Comparison of ENCODE assay signal across 14 cellular contexts in genomic region chr7:44286182-44286617, GRCh38. TPM values are rescaled to one million over a fixed set of nuclear protein-coding genes. Genes with fewer than 3 reads are reported as not detected.
A peak's percentile ranks its signal among the peaks of the same experiment; 100 is the strongest.
DNase-seq lines count a peak whose midpoint lies in the region; TF ChIP-seq lines count a peak whose summit lies in the region.
"Had no signal": no experiment of that assay in that cellular context is flagged by ENCODE, and none has a peak within 500 bp of the region (broad histone marks: within the 10 kb centered on the region; RNA-seq: fewer than 3 reads in every experiment).

No MANE protein-coding gene starts in this region.

- H3K4me3 Mint-ChIP-seq in activated T-helper 1 cell treated with anti-CD3 and anti-CD28 coated beads, Interleukin-12 subunit alpha, Interleukin-12 subunit beta, Interleukin-2, Interleukin-4 antibody, amounts not matched to agents 30 ng/mL and 10 ng/mL and 1 ng/mL, durations not matched to agents 14 hours and 24 hours and 36 hours: no peak overlapping the region
- H3K4me3 Mint-ChIP-seq: activated CD8-positive, alpha-beta T cell treated with anti-CD3 and anti-CD28 coated beads, Interleukin-2, amount 10 ng/mL, durations not matched to agents 7 days and 5 days; naive thymus-derived CD8-positive, alpha-beta T cell had no signal

- DNase-seq in DMS 273 treated with DMSO at 0.1 percent for 48 hours (lab: John Stamatoyannopoulos, UW) (peak; percentile 82), MM.1S (no peak), dorsolateral prefrontal cortex (peak; percentile 2 to 70 (median 28)), ovary (peak; percentile 6 to 33 (median 12)), SJCRH30 (no peak), NCI-H82 (lab: John Stamatoyannopoulos, UW) (no peak), smooth muscle cell (lab: John Stamatoyannopoulos, UW; ENCODE audit: unreplicated experiment) (no peak)
- DNase-seq in activated T-helper 1 cell treated with anti-CD3 and anti-CD28 coated beads, Interleukin-12 subunit alpha, Interleukin-12 subunit beta, Interleukin-2, Interleukin-4 antibody, amounts not matched to agents 30 ng/mL and 10 ng/mL and 1 ng/mL, durations not matched to agents 14 hours and 24 hours and 36 hours (ENCODE audit: low spot score): no peak
- DNase-seq: activated CD8-positive, alpha-beta T cell treated with anti-CD3 and anti-CD28 coated beads, Interleukin-2, amount 10 ng/mL, durations not matched to agents 7 days and 5 days; NCI-H2029; stimulated activated CD4-positive, alpha-beta T cell treated with anti-CD3 and anti-CD28 coated beads, Interleukin-2, amount 100 ng/mL, for 48 hours had no signal

- H3K9me3 ChIP-seq in MM.1S (replicated peaks; ENCODE audit: insufficient read depth, low read length): no peaks in the 10 kb centered on the region
- no peaks in the 10 kb centered on the region for H3K9me3 ChIP-seq in ovary
- no peaks in the 10 kb centered on the region for H3K9me3 ChIP-seq in SJCRH30 (replicated peaks)
- H3K9me3 ChIP-seq in smooth muscle cell (replicated peaks; ENCODE audit: low read depth): no peaks in the 10 kb centered on the region

- H3K9me3 Mint-ChIP-seq in activated T-helper 1 cell treated with anti-CD3 and anti-CD28 coated beads, Interleukin-12 subunit alpha, Interleukin-12 subunit beta, Interleukin-2, Interleukin-4 antibody, amounts not matched to agents 30 ng/mL and 10 ng/mL and 1 ng/mL, durations not matched to agents 14 hours and 24 hours and 36 hours: no peaks in the 10 kb centered on the region
- H3K9me3 Mint-ChIP-seq: naive thymus-derived CD8-positive, alpha-beta T cell had no signal

- H3K36me3 ChIP-seq in MM.1S (replicated peaks; ENCODE audit: insufficient read depth, low read length) (no peaks in the 10 kb centered on the region), ovary (no peaks in the 10 kb centered on the region), SJCRH30 (no peaks in the 10 kb centered on the region), smooth muscle cell (ENCODE audit: low read depth) (no peaks in the 10 kb centered on the region)

- no peaks in the 10 kb centered on the region for H3K9me2 ChIP-seq in MM.1S (replicated peaks; ENCODE audit: insufficient read depth, low read length)

- 74 to 84% (median 82%) methylated on average over 14 to 17 of the region's 17 CpGs for WGBS in ovary, 3 donors
- 86% methylated on average over 17 of the region's 17 CpGs for WGBS in smooth muscle cell (ENCODE audit: low lambda C conversion rate)

- H3K79me2 ChIP-seq in MM.1S (ENCODE audit: low read length) (no peaks in the 10 kb centered on the region), smooth muscle cell (ENCODE audit: low read depth) (no peaks in the 10 kb centered on the region)

- intact Hi-C loops in dorsolateral prefrontal cortex (cut with DNase I): no loop called here
- intact Hi-C loops in ovary (cut with DNase I): no loop called here
- intact Hi-C loops in activated T-helper 1 cell treated with anti-CD3 and anti-CD28 coated beads, Interleukin-12 subunit alpha, Interleukin-12 subunit beta, Interleukin-2, Interleukin-4 antibody, amounts not matched to agents 30 ng/mL and 10 ng/mL and 1 ng/mL, durations not matched to agents 14 hours and 24 hours and 36 hours (cut with micrococcal nuclease): no loop called here

- no peak overlapping the region for H3K9ac ChIP-seq in MM.1S (ENCODE audit: low read length)
- H3K9ac ChIP-seq in smooth muscle cell (ENCODE audit: low read depth): no peak overlapping the region

- H2AFZ ChIP-seq in MM.1S (ENCODE audit: low read length) (no peak overlapping the region), smooth muscle cell (ENCODE audit: low read depth) (no peak overlapping the region)

- TF ChIP-seq EP300 in ovary (IDR thresholded peaks at IDR 0.05): no peak

- H3K4me3 ChIP-seq in MM.1S (ENCODE audit: low read length) (no peak overlapping the region), dorsolateral prefrontal cortex (no peak overlapping the region), ovary (no peak overlapping the region), SJCRH30 (no peak overlapping the region), smooth muscle cell (no peak overlapping the region)
- H3K4me3 ChIP-seq: GM12878 had no signal

- no peak overlapping the region for H3K27ac ChIP-seq in MM.1S (ENCODE audit: low read length)
- peak overlapping the region in 12 of 59 donors; percentile 2 to 83 (median 16) for H3K27ac ChIP-seq in dorsolateral prefrontal cortex
- H3K27ac ChIP-seq in ovary: no peak overlapping the region
- H3K27ac ChIP-seq in SJCRH30: no peak overlapping the region
- no peak overlapping the region for H3K27ac ChIP-seq in smooth muscle cell (ENCODE audit: low read depth)
- H3K27ac ChIP-seq: epithelial cell of prostate had no signal

- TF ChIP-seq CTCF in MM.1S (IDR thresholded peaks at IDR 0.05; ENCODE audit: low read length) (0 out of 2 replicates have a peak, but pooled peaks have one; percentile 8), dorsolateral prefrontal cortex (IDR thresholded peaks at IDR 0.05 in 54 of 56, conservative IDR thresholded peaks at IDR 0.05 in 2 of 56; ENCODE audit: low read depth in 1 of 56, partially characterized antibody in 56 of 56) (no peak), ovary (IDR thresholded peaks at IDR 0.05) (no peak), smooth muscle cell (IDR thresholded peaks at IDR 0.05; ENCODE audit: borderline replicate concordance, insufficient read depth, poor library complexity, severe bottlenecking) (no peak)

- H3K4me2 ChIP-seq in MM.1S (ENCODE audit: low read depth, low read length) (no peak overlapping the region), smooth muscle cell (no peak overlapping the region)

- no peak for TF ChIP-seq POLR2A in ovary (IDR thresholded peaks at IDR 0.05)

- H3K4me1 ChIP-seq in MM.1S (ENCODE audit: low read length): no peaks in the 10 kb centered on the region
- H3K4me1 ChIP-seq in ovary (ENCODE audit: insufficient read depth): peaks cover 11% of the 10 kb centered on the region
- H3K4me1 ChIP-seq in SJCRH30: no peaks in the 10 kb centered on the region
- H3K4me1 ChIP-seq in smooth muscle cell (ENCODE audit: low read depth): no peaks in the 10 kb centered on the region

- H3K27me3 ChIP-seq in MM.1S (replicated peaks; ENCODE audit: insufficient read depth, low read length): peaks cover 14% of the 10 kb centered on the region; the same call in 1 of the 2 replicates
- H3K27me3 ChIP-seq in dorsolateral prefrontal cortex: no peaks in the 10 kb centered on the region
- H3K27me3 ChIP-seq in ovary: no peaks in the 10 kb centered on the region
- peaks cover 68% of the 10 kb centered on the region for H3K27me3 ChIP-seq in SJCRH30
- H3K27me3 ChIP-seq in smooth muscle cell (ENCODE audit: low read depth): no peaks in the 10 kb centered on the region

- no peak overlapping the region for H3K27ac Mint-ChIP-seq in activated T-helper 1 cell treated with anti-CD3 and anti-CD28 coated beads, Interleukin-12 subunit alpha, Interleukin-12 subunit beta, Interleukin-2, Interleukin-4 antibody, amounts not matched to agents 30 ng/mL and 10 ng/mL and 1 ng/mL, durations not matched to agents 14 hours and 24 hours and 36 hours
- H3K27ac Mint-ChIP-seq: activated CD8-positive, alpha-beta T cell treated with anti-CD3 and anti-CD28 coated beads, Interleukin-2, amount 10 ng/mL, durations not matched to agents 7 days and 5 days; naive thymus-derived CD8-positive, alpha-beta T cell had no signal

- H3F3A ChIP-seq in MM.1S (ENCODE audit: insufficient read depth, low read length) (no peaks in the 10 kb centered on the region), smooth muscle cell (ENCODE audit: low read depth) (no peaks in the 10 kb centered on the region)

- no peaks in the 10 kb centered on the region for H3K36me3 Mint-ChIP-seq in activated T-helper 1 cell treated with anti-CD3 and anti-CD28 coated beads, Interleukin-12 subunit alpha, Interleukin-12 subunit beta, Interleukin-2, Interleukin-4 antibody, amounts not matched to agents 30 ng/mL and 10 ng/mL and 1 ng/mL, durations not matched to agents 14 hours and 24 hours and 36 hours (ENCODE audit: low read depth)
- H3K36me3 Mint-ChIP-seq: naive thymus-derived CD8-positive, alpha-beta T cell had no signal

- H4K20me1 ChIP-seq in MM.1S (ENCODE audit: insufficient read depth, low read length) (no peaks in the 10 kb centered on the region), smooth muscle cell (ENCODE audit: low read depth) (no peaks in the 10 kb centered on the region)

- no peaks in the 10 kb centered on the region for H3K4me1 Mint-ChIP-seq in activated T-helper 1 cell treated with anti-CD3 and anti-CD28 coated beads, Interleukin-12 subunit alpha, Interleukin-12 subunit beta, Interleukin-2, Interleukin-4 antibody, amounts not matched to agents 30 ng/mL and 10 ng/mL and 1 ng/mL, durations not matched to agents 14 hours and 24 hours and 36 hours (ENCODE audit: low read depth)
- H3K4me1 Mint-ChIP-seq: naive thymus-derived CD8-positive, alpha-beta T cell had no signal

- peaks cover 6% of the 10 kb centered on the region for H3K27me3 Mint-ChIP-seq in activated T-helper 1 cell treated with anti-CD3 and anti-CD28 coated beads, Interleukin-12 subunit alpha, Interleukin-12 subunit beta, Interleukin-2, Interleukin-4 antibody, amounts not matched to agents 30 ng/mL and 10 ng/mL and 1 ng/mL, durations not matched to agents 14 hours and 24 hours and 36 hours (ENCODE audit: insufficient read depth)

RNA-seq across cellular contexts. Expression of gene CAMK2B, which starts 39.2 kb away (rescaled TPM):
- 100 to 1,000 TPM; 111 to 469 (median 313) TPM for total RNA-seq in dorsolateral prefrontal cortex
- 1 to 10 TPM in 1 of 7 donors, under 1 TPM in 4, not detected in 2; 0.24 to 1.4 (median 0.45) TPM for total RNA-seq in ovary
- polyA plus RNA-seq in ovary: under 1 TPM; 0.22 to 0.48 TPM
- 0.84 and 2.4 TPM in 2 replicates for total RNA-seq in SJCRH30 (2014; rRNA removed; shearing (Covaris generic))
- not detected in 2 replicates for total RNA-seq in smooth muscle cell
- polyA plus RNA-seq in smooth muscle cell: not detected in 2 replicates
- total RNA-seq in activated T-helper 1 cell treated with anti-CD3 and anti-CD28 coated beads, Interleukin-12 subunit alpha, Interleukin-12 subunit beta, Interleukin-2, Interleukin-4 antibody, amounts not matched to agents 30 ng/mL and 10 ng/mL and 1 ng/mL, durations not matched to agents 14 hours and 24 hours and 36 hours: 0.47 and 0.76 TPM in 2 replicates
- total RNA-seq: activated CD8-positive, alpha-beta T cell treated with anti-CD3 and anti-CD28 coated beads, Interleukin-2, amount 10 ng/mL, durations not matched to agents 7 days and 5 days; naive thymus-derived CD8-positive, alpha-beta T cell had no signal
- polyA plus RNA-seq: naive thymus-derived CD8-positive, alpha-beta T cell had no signal

Comparison
In these comparisons a context has a peak if more than half of its experiments do, and no peak if none do; other contexts are left out.
1. DNase-seq: peak in DMS 273 treated with DMSO at 0.1 percent for 48 hours (single experiment), dorsolateral prefrontal cortex (10 of 10) and ovary (5 of 5); none in MM.1S (single experiment), SJCRH30 (0 of 2), NCI-H82 (single experiment), smooth muscle cell (single experiment) and activated T-helper 1 cell treated with anti-CD3 and anti-CD28 coated beads, Interleukin-12 subunit alpha, Interleukin-12 subunit beta, Interleukin-2, Interleukin-4 antibody, amounts not matched to agents 30 ng/mL and 10 ng/mL and 1 ng/mL, durations not matched to agents 14 hours and 24 hours and 36 hours (single experiment).
2. RNA of gene CAMK2B, which starts 39.2 kb away (total RNA-seq): 111 to 469 TPM in dorsolateral prefrontal cortex; 0.84 to 2.4 TPM in SJCRH30, 0.47 to 0.76 TPM in activated T-helper 1 cell treated with anti-CD3 and anti-CD28 coated beads, Interleukin-12 subunit alpha, Interleukin-12 subunit beta, Interleukin-2, Interleukin-4 antibody, amounts not matched to agents 30 ng/mL and 10 ng/mL and 1 ng/mL, durations not matched to agents 14 hours and 24 hours and 36 hours, 0.24 to 1.4 TPM in ovary and not detected in smooth muscle cell; every median in the first group is over 10 times any median in the second.